In genomic region chr16:66948034-66948821, GRCh38 we compare ENCODE assay signal across 1 cellular context.
TF ChIP-seq lines count a peak whose summit lies in the region.

No MANE protein-coding gene starts in this region.

TF ChIP-seq in SK-N-SH, 30 proteins besides CTCF, POLR2A, EP300 and RAD21 (continued from another document):
- no peak for TF ChIP-seq MAX (IDR thresholded peaks at IDR 0.05; ENCODE audit: low read depth)
- no peak for TF ChIP-seq GATA2 (CRISPR knock-in tag; IDR thresholded peaks at IDR 0.05)
- TF ChIP-seq RXRA (IDR thresholded peaks at IDR 0.05; ENCODE audit: borderline replicate concordance, low read depth) = no peak
- no peak for TF ChIP-seq FOXJ3 (CRISPR knock-in tag; IDR thresholded peaks at IDR 0.05)
- no peak for TF ChIP-seq CHD2 (IDR thresholded peaks at IDR 0.05; ENCODE audit: low read length, partially characterized antibody)
- no peak for TF ChIP-seq RCOR1 (IDR thresholded peaks at IDR 0.05; ENCODE audit: low read length)
- TF ChIP-seq YY1 (IDR thresholded peaks at IDR 0.05; ENCODE audit: low read depth) = no peak
- no peak for TF ChIP-seq TAF1 (IDR thresholded peaks at IDR 0.05; ENCODE audit: borderline replicate concordance, low read depth, low read length)
- no peak for TF ChIP-seq TCF12 (IDR thresholded peaks at IDR 0.05)
- no peak for TF ChIP-seq RFX5 (IDR thresholded peaks at IDR 0.05; ENCODE audit: low read length)
- TF ChIP-seq MEF2A (IDR thresholded peaks at IDR 0.05; ENCODE audit: borderline replicate concordance, low read depth) = no peak
